Comparison of ENCODE assay signal across 11 cellular contexts in genomic region chr3:121724130-121724529, GRCh38. TPM values are rescaled to one million over a fixed set of nuclear protein-coding genes. Genes with fewer than 3 reads are reported as not detected.
DNase-seq lines count a peak whose midpoint lies in the region; ATAC-seq and TF ChIP-seq lines count a peak whose summit lies in the region.
"Had no signal": no experiment of that assay in that cellular context is flagged by ENCODE, and none has a peak within 500 bp of the region (broad histone marks: within the 10 kb centered on the region; RNA-seq: fewer than 3 reads in every experiment).

No MANE protein-coding gene starts in this region.

- H3K27me3 Mint-ChIP-seq in endothelial cell (ENCODE audit: unreplicated experiment): no peaks in the 10 kb centered on the region

- ATAC-seq in GM18868 (IDR thresholded peaks at IDR 0.05; ENCODE audit: unreplicated experiment) (peak; percentile 99), GM21825 (IDR thresholded peaks at IDR 0.05; ENCODE audit: unreplicated experiment) (peak; percentile 89), HG03457 (IDR thresholded peaks at IDR 0.05; ENCODE audit: unreplicated experiment) (peak; percentile 88)
- ATAC-seq: sciatic nerve had no signal

- peaks cover 7% of the 10 kb centered on the region for H3K9me3 Mint-ChIP-seq in endothelial cell (ENCODE audit: unreplicated experiment)

- TF ChIP-seq CTCF in endothelial cell (IDR thresholded peaks at IDR 0.05; ENCODE audit: unreplicated experiment): no peak
- no peak for TF ChIP-seq CTCF in spleen (IDR thresholded peaks at IDR 0.05 in 8 of 11, conservative IDR thresholded peaks at IDR 0.05 in 3 of 11)
- TF ChIP-seq CTCF in sigmoid colon (IDR thresholded peaks at IDR 0.05): no peak

- no peak overlapping the region for H3K4me3 ChIP-seq in spleen
- no peak overlapping the region for H3K4me3 ChIP-seq in sigmoid colon

- H3K4me1 ChIP-seq in spleen (peaks cover 0 to 6% (median 0%) of the 10 kb centered on the region in 6 donors), sigmoid colon (no peaks in the 10 kb centered on the region)

- H3K27ac Mint-ChIP-seq in endothelial cell (ENCODE audit: unreplicated experiment): peak overlapping the region; percentile 76

- H3K27ac ChIP-seq in spleen: peak overlapping the region in 2 of 8 donors; percentile 2 to 14
- H3K27ac ChIP-seq in sigmoid colon: no peak overlapping the region

- no peaks in the 10 kb centered on the region for H3K27me3 ChIP-seq in spleen (replicated peaks in 1 of 7)
- H3K27me3 ChIP-seq in sigmoid colon: no peaks in the 10 kb centered on the region

- 66 to 79% (median 77%) methylated on average over 1 of the region's 1 CpG for WGBS in spleen, 5 donors
- 84 to 96% methylated on average over 1 of the region's 1 CpG for WGBS in sigmoid colon, 2 donors

- DNase-seq in endothelial cell (ENCODE audit: low spot score) (no peak), spleen (no peak), GOT3 (lab: John Stamatoyannopoulos, UW) (no peak), HCEC 1CT (no peak), sigmoid colon (no peak)
- DNase-seq: NCI-H1417 treated with DMSO at 0.1 percent for 48 hours, Right ventricle myocardium superior had no signal

- peak overlapping the region; percentile 21 for H3K4me3 Mint-ChIP-seq in endothelial cell (ENCODE audit: unreplicated experiment)

- H3K36me3 ChIP-seq in spleen (peaks cover 0 to 99% (median 75%) of the 10 kb centered on the region in 6 donors), sigmoid colon (peaks cover 15 to 97% (median 34%) of the 10 kb centered on the region in 4 donors)

- intact Hi-C loops in spleen (cut with DNase I; ENCODE audit: low total_unique reads) (no loop called here), sigmoid colon (cut with DNase I) (no loop called here)

- peaks cover 16% of the 10 kb centered on the region for H3K4me1 Mint-ChIP-seq in endothelial cell (ENCODE audit: unreplicated experiment)

- TF ChIP-seq POLR2A in spleen (IDR thresholded peaks at IDR 0.05) (no peak), sigmoid colon (IDR thresholded peaks at IDR 0.05) (no peak)

- no peak for TF ChIP-seq EP300 in sigmoid colon (IDR thresholded peaks at IDR 0.05)

- H3K36me3 Mint-ChIP-seq in endothelial cell (ENCODE audit: low read depth, unreplicated experiment): peaks cover 55% of the 10 kb centered on the region

- no peaks in the 10 kb centered on the region for H3K9me3 ChIP-seq in spleen
- no peaks in the 10 kb centered on the region for H3K9me3 ChIP-seq in sigmoid colon

RNA-seq across cellular contexts. Expression of gene GOLGB1, which starts 25.4 kb away (rescaled TPM):
- 63.1 TPM for total RNA-seq in endothelial cell (ENCODE audit: unreplicated experiment)
- 10 to 100 TPM; 41.7 to 87.0 (median 62.6) TPM for total RNA-seq in spleen
- 10 to 100 TPM in 2 of 3 donors, 1 to 10 TPM in 1; 7.2 to 11.0 (median 10.5) TPM for polyA plus RNA-seq in spleen
- 10 to 100 TPM; 44.8 to 70.1 (median 54.5) TPM for total RNA-seq in sigmoid colon
- 10 to 100 TPM in 2 of 3 donors, 1 to 10 TPM in 1; 9.7 to 25.3 (median 13.2) TPM for polyA plus RNA-seq in sigmoid colon
